Comparison of ENCODE assay signal across 7 cellular contexts in genomic region chr2:203626247-203626646, GRCh38.
DNase-seq lines count a peak whose midpoint lies in the region; TF ChIP-seq lines count a peak whose summit lies in the region.
"Not testable (repeated sequence)": the region's sequence is repeated elsewhere in the genome, so short reads cannot be mapped to it uniquely, and the experiment has no call there.

No MANE protein-coding gene starts in this region.

- H3K4me1 Mint-ChIP-seq in HFFc6 (ENCODE audit: low read depth) = peaks cover 52% of the 10 kb centered on the region

- not testable (repeated sequence) for H2BK120ac ChIP-seq in trophoblast cell (ENCODE audit: insufficient read depth, low read length, poor library complexity)

- not testable (repeated sequence) for H3K18ac ChIP-seq in trophoblast cell (ENCODE audit: low read length)

- not testable (repeated sequence) for H3K36me3 Mint-ChIP-seq in HFFc6 (ENCODE audit: low read depth)

- H3K23ac ChIP-seq in trophoblast cell (ENCODE audit: low read length) = not testable (repeated sequence)

- H3K14ac ChIP-seq in trophoblast cell (ENCODE audit: low read length) = not testable (repeated sequence)

- H3K79me2 ChIP-seq in hepatocyte; trophoblast cell (ENCODE audit: control insufficient read depth, insufficient read depth, low read length, poor library complexity): not testable (repeated sequence)

- intact Hi-C loops in ascending aorta (cut with DNase I); esophagus muscularis mucosa (cut with DNase I); transverse colon (cut with DNase I; ENCODE audit: low total_unique reads): not testable (repeated sequence)

- not testable (repeated sequence) for H3K4me2 ChIP-seq in hepatocyte; trophoblast cell (ENCODE audit: low read length)

- in situ Hi-C loops in transverse colon (cut with MboI; ENCODE audit: low pct_ligation_motif_present in 1 of 4, low pct_unique_long_range_greater_than_20kb in 1 of 4, low sequenced_read_pairs in 3 of 4) = loop anchor here in 1 of 4 donors (25.0 kb wide), 1 partner anchor 389 kb away; the partner anchor contains the start of gene CYP20A1

- H3K36me3 ChIP-seq in ascending aorta; esophagus muscularis mucosa; hepatocyte (replicated peaks; ENCODE audit: insufficient read depth, low read depth); muscle layer of duodenum (ENCODE audit: control insufficient read depth in 1 of 2, insufficient read depth in 2 of 2, low read length in 2 of 2); trophoblast cell (ENCODE audit: control insufficient read depth in 1 of 2, insufficient read depth in 2 of 2, low read length in 2 of 2); transverse colon: not testable (repeated sequence)

- not testable (repeated sequence) for TF ChIP-seq CTCF in HFFc6 (IDR thresholded peaks at IDR 0.05); ascending aorta (IDR thresholded peaks at IDR 0.05); esophagus muscularis mucosa (IDR thresholded peaks at IDR 0.05); hepatocyte (IDR thresholded peaks at IDR 0.05; ENCODE audit: poor library complexity); transverse colon (IDR thresholded peaks at IDR 0.05)

- H4K8ac ChIP-seq in trophoblast cell (ENCODE audit: low read depth, low read length) = not testable (repeated sequence)

- peak overlapping the region; percentile 51; the same call in 1 of the 2 replicates for H3K27ac Mint-ChIP-seq in HFFc6

- not testable (repeated sequence) for H4K12ac ChIP-seq in trophoblast cell (ENCODE audit: low read depth, low read length)

- H3K4me1 ChIP-seq in ascending aorta; muscle layer of duodenum (ENCODE audit: control insufficient read depth in 1 of 2, insufficient read depth in 2 of 2, low read length in 2 of 2); trophoblast cell (ENCODE audit: control insufficient read depth in 1 of 2, insufficient read depth in 2 of 2, low read length in 2 of 2): not testable (repeated sequence)
- peaks cover 4 to 22% (median 14%) of the 10 kb centered on the region in 4 donors for H3K4me1 ChIP-seq in esophagus muscularis mucosa
- peaks cover 21% of the 10 kb centered on the region for H3K4me1 ChIP-seq in hepatocyte (ENCODE audit: insufficient read depth)
- H3K4me1 ChIP-seq in transverse colon = peaks cover 0 to 26% (median 14%) of the 10 kb centered on the region in 4 donors

- peak overlapping the region; percentile 24 for H4K91ac ChIP-seq in trophoblast cell (ENCODE audit: low read depth, low read length)

- H3K9me2 ChIP-seq in hepatocyte (replicated peaks; ENCODE audit: insufficient read depth) = not testable (repeated sequence)

- H3K4ac ChIP-seq in trophoblast cell (ENCODE audit: low read depth, low read length) = not testable (repeated sequence)

- WGBS in esophagus muscularis mucosa = 91% methylated on average over 4 of the region's 4 CpGs
- 99% methylated on average over 4 of the region's 4 CpGs for WGBS in hepatocyte (ENCODE audit: low lambda C conversion rate, missing lambda C conversion rate)
- WGBS in trophoblast cell (ENCODE audit: extremely low coverage, insufficient coverage, insufficient read length) = no CpG with 5 or more reads among the region's 4 CpGs
- 79 to 83% methylated on average over 2 to 4 of the region's 4 CpGs for WGBS in transverse colon (ENCODE audit: low coverage in 1 of 2), 2 donors

- H4K20me1 ChIP-seq in hepatocyte (ENCODE audit: insufficient read depth, poor library complexity, severe bottlenecking) = not testable (repeated sequence)

- H2AK5ac ChIP-seq in trophoblast cell (ENCODE audit: low read length) = not testable (repeated sequence)

- not testable (repeated sequence) for TF ChIP-seq POLR2A in esophagus muscularis mucosa (IDR thresholded peaks at IDR 0.05; ENCODE audit: low read depth); transverse colon (IDR thresholded peaks at IDR 0.05)

- not testable (repeated sequence) for H3K27me3 ChIP-seq in ascending aorta; esophagus muscularis mucosa; hepatocyte; muscle layer of duodenum (ENCODE audit: low read depth, low read length); trophoblast cell (ENCODE audit: insufficient read depth, low read length); transverse colon

- not testable (repeated sequence) for H3K4me3 ChIP-seq in ascending aorta; esophagus muscularis mucosa; hepatocyte; muscle layer of duodenum (ENCODE audit: low read depth in 1 of 2, low read length in 2 of 2); trophoblast cell (ENCODE audit: low read depth, low read length); transverse colon

- H3K9ac ChIP-seq in trophoblast cell (ENCODE audit: low read length) = not testable (repeated sequence)

- TF ChIP-seq EP300 in esophagus muscularis mucosa (IDR thresholded peaks at IDR 0.05); transverse colon (IDR thresholded peaks at IDR 0.05; ENCODE audit: low read depth): not testable (repeated sequence)

- not testable (repeated sequence) for H3K79me1 ChIP-seq in trophoblast cell (ENCODE audit: low read length)

- H2AFZ ChIP-seq in hepatocyte; trophoblast cell (ENCODE audit: insufficient read depth, low read length, poor library complexity): not testable (repeated sequence)

- not testable (repeated sequence) for DNase-seq in HFFc6; ascending aorta (ENCODE audit: low spot score in 2 of 2); esophagus muscularis mucosa (ENCODE audit: extremely low spot score); hepatocyte (ENCODE audit: low spot score); trophoblast cell; transverse colon

- H2BK12ac ChIP-seq in trophoblast cell (ENCODE audit: low read length) = not testable (repeated sequence)

- not testable (repeated sequence) for H3K4me3 Mint-ChIP-seq in HFFc6

- not testable (repeated sequence) for H2BK5ac ChIP-seq in trophoblast cell (ENCODE audit: low read depth, low read length, poor library complexity)

- H3K9me3 Mint-ChIP-seq in HFFc6 = not testable (repeated sequence)

- not testable (repeated sequence) for H3K9me3 ChIP-seq in ascending aorta; esophagus muscularis mucosa; hepatocyte (ENCODE audit: low read depth); muscle layer of duodenum (ENCODE audit: control insufficient read depth in 1 of 2, low read length in 2 of 2); trophoblast cell (ENCODE audit: insufficient read depth, low read depth, low read length); transverse colon

- H3K27ac ChIP-seq in ascending aorta (peak overlapping the region; percentile 3 to 54), esophagus muscularis mucosa (replicated peaks in 1 of 4) (peak overlapping the region in 3 of 4 donors; percentile 48 to 66 (median 50)), hepatocyte (peak overlapping the region; percentile 39), muscle layer of duodenum (ENCODE audit: low read length) (peak overlapping the region; percentile 14), transverse colon (peak overlapping the region; percentile 45 to 57 (median 49))
- H3K27ac ChIP-seq in trophoblast cell (ENCODE audit: low read depth, low read length) = not testable (repeated sequence)

- H3K27me3 Mint-ChIP-seq in HFFc6 (ENCODE audit: insufficient read depth) = not testable (repeated sequence)
